ENCODE assay signal across 8 cellular contexts in genomic region chr19:43533546-43534304, GRCh38. TPM values are rescaled to one million over a fixed set of nuclear protein-coding genes. Genes with fewer than 3 reads are reported as not detected.
DNase-seq lines count a peak whose midpoint lies in the region; ATAC-seq and TF ChIP-seq lines count a peak whose summit lies in the region.

No MANE protein-coding gene starts in this region.

- H3K36me3 Mint-ChIP-seq in activated naive CD4-positive, alpha-beta T cell treated with anti-CD3 and anti-CD28 coated beads, Interleukin-2, amount 50 U/mL, for 24 hours = peaks cover 10% of the 10 kb centered on the region

- no peaks in the 10 kb centered on the region for H3K27me3 Mint-ChIP-seq in activated naive CD4-positive, alpha-beta T cell treated with anti-CD3 and anti-CD28 coated beads, Interleukin-2, amount 50 U/mL, for 24 hours

- no peaks in the 10 kb centered on the region for H4K20me1 ChIP-seq in HCT116 (ENCODE audit: insufficient read depth)

- peak; percentile 76 for ATAC-seq in HCT116

- RAD21 ChIA-PET in HCT116 (lab: Charles Lee; ENCODE audit: low non-redundant PET in 1 of 2, low total read pairs in 2 of 2, uncharacterized antibody in 2 of 2, unreplicated experiment in 2 of 2) = interaction anchor here in 1 of 2 experiments (1.2 kb wide), 1 partner anchor 14 kb away, joined by 3 read pairs; no protein-coding TSS in a partner anchor

- H2AFZ ChIP-seq in HCT116 (ENCODE audit: low read depth, low read length, poor library complexity, severe bottlenecking) = no peak overlapping the region

- no peak for TF ChIP-seq POLR2A in HCT116 (IDR thresholded peaks at IDR 0.05; ENCODE audit: borderline replicate concordance, extremely low read depth, insufficient read depth, insufficient read length)

- peaks cover 25% of the 10 kb centered on the region for H3K4me1 Mint-ChIP-seq in activated naive CD4-positive, alpha-beta T cell treated with anti-CD3 and anti-CD28 coated beads, Interleukin-2, amount 50 U/mL, for 24 hours

- H3K79me2 ChIP-seq in HCT116 (ENCODE audit: insufficient read depth, low read length) = no peaks in the 10 kb centered on the region

- peak overlapping the region; percentile 97 for H3K27ac Mint-ChIP-seq in activated naive CD4-positive, alpha-beta T cell treated with anti-CD3 and anti-CD28 coated beads, Interleukin-2, amount 50 U/mL, for 24 hours

- H3K4me3 Mint-ChIP-seq in activated naive CD4-positive, alpha-beta T cell treated with anti-CD3 and anti-CD28 coated beads, Interleukin-2, amount 50 U/mL, for 24 hours = peak overlapping the region; percentile 92

- peaks cover 27 to 47% of the 10 kb centered on the region in 2 experiments for H3K4me1 ChIP-seq in HCT116 (ENCODE audit: control insufficient read depth in 1 of 2, insufficient read depth in 2 of 2, low read length in 2 of 2)

- H3K4me3 ChIP-seq in HCT116 (replicated peaks in 1 of 2; ENCODE audit: low read depth in 1 of 2, low read length in 2 of 2) = peak overlapping the region; percentile 62 to 70

- no TSS peak for BruUV-seq in HCT116 (replicated peaks; lab: Mats Ljungman, UMichigan)

- H3K4me2 ChIP-seq in HCT116 (ENCODE audit: low read length) = peak overlapping the region; percentile 100

- intact Hi-C loops in HCT116 (cut with micrococcal nuclease) = loop anchor here (10.0 kb wide), 1 partner anchor 131 kb away; no protein-coding TSS in a partner anchor

- TF ChIP-seq RAD21 in HCT116 (IDR thresholded peaks at IDR 0.05; ENCODE audit: low read depth) = no peak

- DNase-seq in ELF-1 (ENCODE audit: low read depth, low spot score) = peak; percentile 100
- DNase-seq in HCT116 (ENCODE audit: low read depth, low spot score) = peak; percentile 98
- DNase-seq in MV-4-11 (lab: John Stamatoyannopoulos, UW) = peak; percentile 100
- DNase-seq in SK-N-DZ (ENCODE audit: low spot score) = peak; percentile 92
- DNase-seq in globus pallidus (ENCODE audit: low spot score) = peak; percentile 95
- peak; percentile 99 for DNase-seq in non-pigmented ciliary epithelial cell (ENCODE audit: low read depth)
- DNase-seq in substantia nigra (lab: John Stamatoyannopoulos, UW) = peak; percentile 46 to 98 (median 87)

- no peaks in the 10 kb centered on the region for H3K9me2 ChIP-seq in HCT116 (ENCODE audit: insufficient read depth)

- POLR2A ChIA-PET in HCT116 (lab: Charles Lee) = interaction anchor here (0.7 to 1.4 kb wide), 6 partner anchors 13 to 224 kb away, joined by 3 to 5 read pairs (median 4); no protein-coding TSS in a partner anchor

- CTCF ChIA-PET in HCT116 (lab: Charles Lee) = interaction anchor here (0.9 to 3.2 kb wide), 8 partner anchors 13 to 178 kb away, joined by 3 to 18 read pairs (median 4); no protein-coding TSS in a partner anchor

- H3K36me3 ChIP-seq in HCT116 (ENCODE audit: control insufficient read depth in 1 of 2, insufficient read depth in 2 of 2, low read length in 2 of 2) = peaks cover 0 to 4% of the 10 kb centered on the region in 2 experiments; a peak in 1 of 4 replicates

- peak overlapping the region; percentile 74 for H3K9ac ChIP-seq in HCT116 (ENCODE audit: low read length)

- no peaks in the 10 kb centered on the region for H3K9me3 Mint-ChIP-seq in activated naive CD4-positive, alpha-beta T cell treated with anti-CD3 and anti-CD28 coated beads, Interleukin-2, amount 50 U/mL, for 24 hours

- no peaks in the 10 kb centered on the region for H3K9me3 ChIP-seq in HCT116 (ENCODE audit: control insufficient read depth in 1 of 2, insufficient read depth in 1 of 2, low read depth in 1 of 2, low read length in 2 of 2)

- H3K27ac ChIP-seq in HCT116 (ENCODE audit: low read depth, low read length) (peak overlapping the region; percentile 95), substantia nigra (ENCODE audit: low read depth, low read length, poor library complexity, severe bottlenecking) (peak overlapping the region; percentile 95)

- no peaks in the 10 kb centered on the region for H3K27me3 ChIP-seq in HCT116 (ENCODE audit: insufficient read depth, low read length)

- no peak for TF ChIP-seq CTCF in HCT116 (IDR thresholded peaks at IDR 0.05 in 2 of 3, conservative IDR thresholded peaks at IDR 0.05 in 1 of 3; ENCODE audit: borderline replicate concordance in 1 of 3, insufficient read depth in 1 of 3, low read depth in 2 of 3, low read length in 2 of 3)

TF ChIP-seq in HCT116, 20 proteins besides CTCF, POLR2A, EP300 and RAD21:
- peak; percentile 56 for TF ChIP-seq SP1 (IDR thresholded peaks at IDR 0.05; ENCODE audit: low read depth)
- TF ChIP-seq TCF7L2 (IDR thresholded peaks at IDR 0.05; ENCODE audit: borderline replicate concordance, extremely low read depth, insufficient read depth, insufficient read length) = no peak
- no peak for TF ChIP-seq FOSL1 (IDR thresholded peaks at IDR 0.05; ENCODE audit: low read depth)
- no peak for TF ChIP-seq YY1 (IDR thresholded peaks at IDR 0.05; ENCODE audit: extremely low read depth, insufficient replicate concordance, low read depth, low read length)
- no peak for TF ChIP-seq SRF (IDR thresholded peaks at IDR 0.05; ENCODE audit: low read depth)
- no peak for TF ChIP-seq ELF1 (IDR thresholded peaks at IDR 0.05; ENCODE audit: borderline replicate concordance, low read depth)
- TF ChIP-seq EZH2 (IDR thresholded peaks at IDR 0.05) = no peak
- no peak for TF ChIP-seq ZFX (IDR thresholded peaks at IDR 0.05)
- TF ChIP-seq EGR1 (IDR thresholded peaks at IDR 0.05; ENCODE audit: low read depth) = peak; percentile 57

RNA-seq across cellular contexts. Expression of gene ZNF575, which starts 0.7 kb away (rescaled TPM):
- total RNA-seq in HCT116 (2021; ENCODE audit: unreplicated experiment) = 1.9 TPM
- polyA plus RNA-seq in HCT116 (2012) = 1.0 and 2.0 TPM in 2 replicates
- polyA plus RNA-seq in SK-N-DZ (2014; cell fraction: cytosol; rRNA removed) = not detected in 2 replicates
- polyA plus RNA-seq in SK-N-DZ (2014; cell fraction: nucleus; rRNA removed) = 0.83 TPM in 1 of 2 replicates, not detected in the other

RNA-seq across cellular contexts. Expression of gene ETHE1, which starts 6.7 kb away (rescaled TPM):
- 64.3 TPM for total RNA-seq in HCT116 (2021; ENCODE audit: unreplicated experiment)
- polyA plus RNA-seq in HCT116 (2012) = 120 and 133 TPM in 2 replicates
- polyA plus RNA-seq in SK-N-DZ (2014; cell fraction: cytosol; rRNA removed) = 26.2 and 31.3 TPM in 2 replicates
- polyA plus RNA-seq in SK-N-DZ (2014; cell fraction: nucleus; rRNA removed) = 28.0 and 28.4 TPM in 2 replicates

RNA-seq across cellular contexts. Expression of gene PHLDB3, which starts 29.2 kb away (rescaled TPM):
- 15.5 TPM for total RNA-seq in HCT116 (2021; ENCODE audit: unreplicated experiment)
- polyA plus RNA-seq in HCT116 (2012) = 12.0 and 14.3 TPM in 2 replicates
- 4.5 and 6.5 TPM in 2 replicates for polyA plus RNA-seq in SK-N-DZ (2014; cell fraction: cytosol; rRNA removed)
- polyA plus RNA-seq in SK-N-DZ (2014; cell fraction: nucleus; rRNA removed) = 12.4 and 12.6 TPM in 2 replicates

RNA-seq across cellular contexts. Expression of gene XRCC1, which starts 41.6 kb away (rescaled TPM):
- total RNA-seq in HCT116 (2021; ENCODE audit: unreplicated experiment) = 37.4 TPM
- 28.7 and 35.0 TPM in 2 replicates for polyA plus RNA-seq in HCT116 (2012)
- polyA plus RNA-seq in SK-N-DZ (2014; cell fraction: cytosol; rRNA removed) = 80.9 and 94.0 TPM in 2 replicates
- polyA plus RNA-seq in SK-N-DZ (2014; cell fraction: nucleus; rRNA removed) = 33.0 and 42.7 TPM in 2 replicates

RNA-seq across cellular contexts. Expression of gene PINLYP, which starts 41.9 kb away (rescaled TPM):
- total RNA-seq in HCT116 (2021; ENCODE audit: unreplicated experiment) = 0.17 TPM
- polyA plus RNA-seq in HCT116 (2012) = 0.12 and 0.40 TPM in 2 replicates
- polyA plus RNA-seq in SK-N-DZ (2014; cell fraction: cytosol; rRNA removed) = 1.5 and 6.9 TPM in 2 replicates
- polyA plus RNA-seq in SK-N-DZ (2014; cell fraction: nucleus; rRNA removed) = 3.0 and 4.9 TPM in 2 replicates

Comparison
In these comparisons a context has a peak if more than half of its experiments do, and no peak if none do; other contexts are left out.
1. Peak in every context shown above with its lines: DNase-seq, ATAC-seq, H3K4me3 ChIP-seq and H3K27ac ChIP-seq.